13 cellular contexts compared by ENCODE assay signal in genomic region chr9:120974181-120974580, GRCh38.
"Had no signal": no experiment of that assay in that cellular context is flagged by ENCODE, and none has a peak within 500 bp of the region (broad histone marks: within the 10 kb centered on the region; RNA-seq: fewer than 3 reads in every experiment).

No MANE protein-coding gene starts in this region.

- ATAC-seq: left colon, mucosa of descending colon had no signal

- H3K36me3 Mint-ChIP-seq: activated CD4-positive, alpha-beta memory T cell treated with anti-CD3 and anti-CD28 coated beads for 36 hours had no signal

- H3K4me3 Mint-ChIP-seq: activated CD4-positive, alpha-beta memory T cell treated with anti-CD3 and anti-CD28 coated beads for 36 hours; activated T-helper 1 cell treated with anti-CD3 and anti-CD28 coated beads, Interleukin-12 subunit alpha, Interleukin-12 subunit beta, Interleukin-2, Interleukin-4 antibody, amounts not matched to agents 30 ng/mL and 10 ng/mL and 1 ng/mL, durations not matched to agents 14 hours and 24 hours and 36 hours; nephron progenitor cell had no signal

- H3K9me3 Mint-ChIP-seq: activated CD4-positive, alpha-beta memory T cell treated with anti-CD3 and anti-CD28 coated beads for 36 hours; activated T-helper 1 cell treated with anti-CD3 and anti-CD28 coated beads, Interleukin-12 subunit alpha, Interleukin-12 subunit beta, Interleukin-2, Interleukin-4 antibody, amounts not matched to agents 30 ng/mL and 10 ng/mL and 1 ng/mL, durations not matched to agents 14 hours and 24 hours and 36 hours; nephron progenitor cell had no signal

- H3K27ac Mint-ChIP-seq: nephron progenitor cell had no signal

- DNase-seq: activated CD4-positive, alpha-beta memory T cell treated with anti-CD3 and anti-CD28 coated beads for 36 hours; activated CD8-positive, alpha-beta memory T cell treated with anti-CD3 and anti-CD28 coated beads, Interleukin-2, amount 50 U/mL, for 4 hours; activated naive CD4-positive, alpha-beta T cell treated with Interleukin-2 at 50 U/mL for 16 hours; central memory CD4-positive, alpha-beta T cell; effector memory CD4-positive, alpha-beta T cell; left colon; mucosa of descending colon; nephron progenitor cell; ovary; stimulated activated CD4-positive, alpha-beta T cell treated with anti-CD3 and anti-CD28 coated beads, Interleukin-15, amount 100 ng/mL, for 24 hours; T1000; thyroid gland had no signal

- H3K27me3 Mint-ChIP-seq: activated CD4-positive, alpha-beta memory T cell treated with anti-CD3 and anti-CD28 coated beads for 36 hours had no signal
